ENCODE assay signal across 37 cellular contexts in genomic region chr2:200107818-200108217, GRCh38.
DNase-seq lines count a peak whose midpoint lies in the region; ATAC-seq, FAIRE-seq and TF ChIP-seq lines count a peak whose summit lies in the region.
"Had no signal": no experiment of that assay in that cellular context is flagged by ENCODE, and none has a peak within 500 bp of the region (broad histone marks: within the 10 kb centered on the region; RNA-seq: fewer than 3 reads in every experiment).

No MANE protein-coding gene starts in this region.

- TF ChIP-seq POLR2A in K562 (conservative IDR thresholded peaks at IDR 0.05) (no peak), H1 (IDR thresholded peaks at IDR 0.05; ENCODE audit: control extremely low read depth in 1 of 2, low read depth in 2 of 2, low read length in 2 of 2) (no peak)

- no peak for TF ChIP-seq RAD21 in K562 (CRISPR knock-in tag; conservative IDR thresholded peaks at IDR 0.05 in 1 of 2, IDR thresholded peaks at IDR 0.05 in 1 of 2)
- no peak for TF ChIP-seq RAD21 in H1 (IDR thresholded peaks at IDR 0.05 in 1 of 2, conservative IDR thresholded peaks at IDR 0.05 in 1 of 2; ENCODE audit: low read depth in 2 of 2, low read length in 2 of 2)

- no peaks in the 10 kb centered on the region for H3K4me1 Mint-ChIP-seq in effector memory CD8-positive, alpha-beta T cell (ENCODE audit: low read depth in 2 of 2)
- H3K4me1 Mint-ChIP-seq: B cell; CD14-positive monocyte; CD4-positive, alpha-beta memory T cell; CD4-positive, CD25-positive, alpha-beta regulatory T cell; CD8-positive, alpha-beta memory T cell had no signal

- H2AK5ac ChIP-seq in H1 (ENCODE audit: low read depth, low read length) = no peak overlapping the region
- no peak overlapping the region for H2AK5ac ChIP-seq in trophoblast cell (ENCODE audit: low read length)

- H2BK5ac ChIP-seq in H1 (ENCODE audit: low read depth, low read length) (no peak overlapping the region), trophoblast cell (ENCODE audit: low read depth, low read length, poor library complexity) (no peak overlapping the region)

- H2AFZ ChIP-seq in K562 (ENCODE audit: low read depth, low read length) = no peak overlapping the region
- H2AFZ ChIP-seq in H1 (ENCODE audit: low read length) = peak overlapping the region; percentile 6; the same call in 1 of the 2 replicates
- H2AFZ ChIP-seq in trophoblast cell (ENCODE audit: insufficient read depth, low read length, poor library complexity) = no peak overlapping the region

- BruUV-seq in K562 (replicated peaks; lab: Mats Ljungman, UMichigan) = no TSS peak

- H4K12ac ChIP-seq in trophoblast cell (ENCODE audit: low read depth, low read length) = no peak overlapping the region

- H3K79me1 ChIP-seq in H1 (ENCODE audit: low read depth, low read length) (no peaks in the 10 kb centered on the region), trophoblast cell (ENCODE audit: low read length) (peaks cover 4% of the 10 kb centered on the region)

- H3K27ac ChIP-seq in K562 (ENCODE audit: extremely low read depth, low read depth, low read length) (no peak overlapping the region), H1 (ENCODE audit: low read depth, low read length) (no peak overlapping the region), trophoblast cell (ENCODE audit: low read depth, low read length) (no peak overlapping the region)
- H3K27ac ChIP-seq: 22Rv1; A549; BLaER1; BLaER1 treated with 17β-estradiol and CSF1 and Interleukin-3, amounts not matched to agents 10 nM and 100 nM; C4-2B had no signal

- H3K79me2 ChIP-seq in K562 (ENCODE audit: control insufficient read depth, insufficient read depth, low read length) (no peaks in the 10 kb centered on the region), H1 (ENCODE audit: control insufficient read depth in 1 of 2, insufficient read depth in 2 of 2, low read length in 2 of 2) (no peaks in the 10 kb centered on the region), trophoblast cell (ENCODE audit: control insufficient read depth, insufficient read depth, low read length, poor library complexity) (no peaks in the 10 kb centered on the region)

- H3K27me3 ChIP-seq in K562 (ENCODE audit: control insufficient read depth in 2 of 2, insufficient read depth in 2 of 2, low read length in 2 of 2) (no peaks in the 10 kb centered on the region), bronchial epithelial cell (ENCODE audit: control insufficient read depth, insufficient read depth, low read length) (no peaks in the 10 kb centered on the region), H1 (replicated peaks in 1 of 4; ENCODE audit: control insufficient read depth in 3 of 4, extremely low read depth in 1 of 4, insufficient read depth in 3 of 4, low read length in 3 of 4) (no peaks in the 10 kb centered on the region), trophoblast cell (ENCODE audit: insufficient read depth, low read length) (no peaks in the 10 kb centered on the region)
- H3K27me3 ChIP-seq: BE2C; BLaER1; BLaER1 treated with 17β-estradiol and CSF1 and Interleukin-3, amounts not matched to agents 10 nM and 100 nM had no signal

- H3K4me1 ChIP-seq in K562 (replicated peaks in 1 of 2; ENCODE audit: control insufficient read depth in 2 of 2, insufficient read depth in 2 of 2, low read length in 2 of 2) (no peaks in the 10 kb centered on the region; a peak in 1 of 5 replicates), H1 (replicated peaks in 1 of 4; ENCODE audit: control insufficient read depth in 3 of 4, insufficient read depth in 4 of 4, low read length in 3 of 4) (no peaks in the 10 kb centered on the region), trophoblast cell (ENCODE audit: control insufficient read depth in 1 of 2, insufficient read depth in 2 of 2, low read length in 2 of 2) (peaks cover 2 to 5% of the 10 kb centered on the region in 2 experiments)
- H3K4me1 ChIP-seq: A549; BLaER1 treated with 17β-estradiol and CSF1 and Interleukin-3, amounts not matched to agents 10 nM and 100 nM; Caco-2 had no signal

- no peak overlapping the region for H2BK120ac ChIP-seq in H1 (replicated peaks; ENCODE audit: low read depth, low read length)
- H2BK120ac ChIP-seq in trophoblast cell (ENCODE audit: insufficient read depth, low read length, poor library complexity) = peak overlapping the region; percentile 10

- POLR2A ChIA-PET in K562 (lab: Yijun Ruan, JAX) (no interaction called here), H1 (lab: Charles Lee; ENCODE audit: partially characterized antibody) (no interaction called here)

- H3K4ac ChIP-seq in H1 (replicated peaks; ENCODE audit: insufficient read length, low read depth, low read length) (no peak overlapping the region), trophoblast cell (ENCODE audit: low read depth, low read length) (no peak overlapping the region)

- H3K9me3 Mint-ChIP-seq in effector memory CD8-positive, alpha-beta T cell = no peaks in the 10 kb centered on the region
- H3K9me3 Mint-ChIP-seq: CD4-positive, alpha-beta T cell; CD8-positive, alpha-beta memory T cell; CD8-positive, alpha-beta T cell had no signal

- ATAC-seq in K562 (no peak), HG03175 (IDR thresholded peaks at IDR 0.05; ENCODE audit: unreplicated experiment) (no peak), GM19328 (IDR thresholded peaks at IDR 0.05; ENCODE audit: unreplicated experiment) (no peak)
- no peak for ATAC-seq in effector memory CD8-positive, alpha-beta T cell (replicated peaks)
- ATAC-seq: A549; CD8-positive, alpha-beta T cell had no signal

- H3K56ac ChIP-seq in H1 (replicated peaks; ENCODE audit: insufficient read length, low read depth, low read length) = no peak overlapping the region

- 29% methylated on average over 1 of the region's 1 CpG for WGBS in K562 (ENCODE audit: insufficient coverage, low coverage, missing lambda C conversion rate)
- 81% methylated on average over 1 of the region's 1 CpG; no CpG with 5 or more reads in 1 of the 2 experiments for WGBS in H1 (ENCODE audit: extremely low coverage in 1 of 2, insufficient coverage in 1 of 2, insufficient read length in 1 of 2, insufficient replicate concordance in 2 of 2, low coverage in 1 of 2, low lambda C conversion rate in 2 of 2, missing lambda C conversion rate in 1 of 2), 2 experiments
- WGBS in trophoblast cell (ENCODE audit: extremely low coverage, insufficient coverage, insufficient read length) = no CpG with 5 or more reads among the region's 1 CpG

- no peak overlapping the region for H3K27ac Mint-ChIP-seq in effector memory CD8-positive, alpha-beta T cell
- H3K27ac Mint-ChIP-seq: B cell; CD4-positive, alpha-beta memory T cell; CD4-positive, alpha-beta T cell; CD4-positive, CD25-positive, alpha-beta regulatory T cell; CD8-positive, alpha-beta memory T cell; CD8-positive, alpha-beta T cell had no signal

- no peaks in the 10 kb centered on the region for H4K20me1 ChIP-seq in K562 (replicated peaks; ENCODE audit: control insufficient read depth, insufficient read depth, low read length)
- H4K20me1 ChIP-seq in H1 (replicated peaks in 1 of 2; ENCODE audit: control insufficient read depth in 1 of 2, insufficient read depth in 2 of 2, low read length in 2 of 2) = no peaks in the 10 kb centered on the region
- H4K20me1 ChIP-seq: BLaER1; BLaER1 treated with 17β-estradiol and CSF1 and Interleukin-3, amounts not matched to agents 10 nM and 100 nM had no signal

- H3K23ac ChIP-seq in H1 (ENCODE audit: insufficient read length) (no peak overlapping the region), trophoblast cell (ENCODE audit: low read length) (no peak overlapping the region)

- no peak overlapping the region for H3K4me3 Mint-ChIP-seq in effector memory CD8-positive, alpha-beta T cell
- H3K4me3 Mint-ChIP-seq: B cell; CD14-positive monocyte; CD4-positive, alpha-beta memory T cell; CD4-positive, alpha-beta T cell; CD4-positive, CD25-positive, alpha-beta regulatory T cell; CD8-positive, alpha-beta memory T cell; CD8-positive, alpha-beta T cell had no signal

- no peak overlapping the region for H2BK12ac ChIP-seq in H1 (ENCODE audit: low read depth, low read length)
- H2BK12ac ChIP-seq in trophoblast cell (ENCODE audit: low read length) = no peak overlapping the region

- H4K91ac ChIP-seq in H1 (replicated peaks; ENCODE audit: insufficient read length, low read length) (no peak overlapping the region), trophoblast cell (ENCODE audit: low read depth, low read length) (peak overlapping the region; percentile 4)

- H3K9me3 ChIP-seq in K562 (replicated peaks; ENCODE audit: control insufficient read depth, insufficient read depth, low read depth, low read length) (no peaks in the 10 kb centered on the region), H1 (ENCODE audit: insufficient read depth in 2 of 2, low read depth in 1 of 2, low read length in 1 of 2) (no peaks in the 10 kb centered on the region), trophoblast cell (ENCODE audit: insufficient read depth, low read depth, low read length) (no peaks in the 10 kb centered on the region)
- H3K9me3 ChIP-seq: A549; BE2C; BLaER1; BLaER1 treated with 17β-estradiol and CSF1 and Interleukin-3, amounts not matched to agents 10 nM and 100 nM; Caco-2 had no signal

- H3K9me1 ChIP-seq in K562 (ENCODE audit: control insufficient read depth, insufficient read depth, low read length) = no peaks in the 10 kb centered on the region

- TF ChIP-seq CTCF in K562 (IDR thresholded peaks at IDR 0.05 in 2 of 3, conservative IDR thresholded peaks at IDR 0.05 in 1 of 3; ENCODE audit: insufficient read depth in 2 of 3, low read depth in 1 of 3, low read length in 3 of 3) (no peak), bronchial epithelial cell (IDR thresholded peaks at IDR 0.05; ENCODE audit: insufficient read depth, low read length, severe bottlenecking) (no peak), H1 (IDR thresholded peaks at IDR 0.05; ENCODE audit: control extremely low read depth in 1 of 3, insufficient read depth in 1 of 3, low read depth in 1 of 3, low read length in 3 of 3) (no peak)

- intact Hi-C loops in K562 (cut with micrococcal nuclease) = no loop called here

- H2BK15ac ChIP-seq in H1 (ENCODE audit: low read length) = no peak overlapping the region

- H3K23me2 ChIP-seq in H1 (ENCODE audit: low read depth, low read length) = no peaks in the 10 kb centered on the region

- H3K27me3 Mint-ChIP-seq in effector memory CD8-positive, alpha-beta T cell = peaks cover 32 to 54% of the 10 kb centered on the region in 2 donors

- H3K4me2 ChIP-seq in K562 (ENCODE audit: insufficient read depth, low read length) (no peak overlapping the region), H1 (ENCODE audit: insufficient read depth in 1 of 2, low read depth in 2 of 2, low read length in 2 of 2) (no peak overlapping the region), trophoblast cell (ENCODE audit: low read length) (no peak overlapping the region)
- H3K4me2 ChIP-seq: A549; BLaER1; BLaER1 treated with 17β-estradiol and CSF1 and Interleukin-3, amounts not matched to agents 10 nM and 100 nM had no signal

- no peaks in the 10 kb centered on the region for H3K36me3 ChIP-seq in K562 (ENCODE audit: control insufficient read depth, insufficient read depth, low read length)
- no peaks in the 10 kb centered on the region for H3K36me3 ChIP-seq in bronchial epithelial cell (ENCODE audit: control insufficient read depth, insufficient read depth, low read length)
- H3K36me3 ChIP-seq in H1 (ENCODE audit: control insufficient read depth in 2 of 4, insufficient read depth in 4 of 4, low read length in 3 of 4) = no peaks in the 10 kb centered on the region
- no peaks in the 10 kb centered on the region for H3K36me3 ChIP-seq in trophoblast cell (ENCODE audit: control insufficient read depth in 1 of 2, insufficient read depth in 2 of 2, low read length in 2 of 2)
- H3K36me3 ChIP-seq: BE2C; BLaER1; BLaER1 treated with 17β-estradiol and CSF1 and Interleukin-3, amounts not matched to agents 10 nM and 100 nM had no signal

- DNase-seq in K562 (ENCODE audit: extremely low read depth in 1 of 4, low spot score in 3 of 4) (no peak), bronchial epithelial cell (ENCODE audit: low read depth) (no peak), H1 (ENCODE audit: low read depth in 1 of 2, low spot score in 2 of 2) (no peak), trophoblast cell (peak; percentile 18 to 73)
- DNase-seq in effector memory CD8-positive, alpha-beta T cell = no peak
- DNase-seq in activated naive CD4-positive, alpha-beta T cell treated with Interleukin-2 at 50 U/mL for 16 hours = no peak
- DNase-seq: 8988T; ACHN; AML-193; BE2C; C1 segment of cervical spinal cord; Caco-2; Calu3; CD4-positive, alpha-beta memory T cell; CD4-positive, alpha-beta T cell; CD4-positive, CD25-positive, alpha-beta regulatory T cell; CD8-positive, alpha-beta memory T cell; CD8-positive, alpha-beta T cell; COR-L47; DMS 273 treated with DMSO at 0.1 percent for 48 hours; DMS153; DMS53; DMS79; DMS79 treated with DMSO at 0.1 percent for 48 hours; DND-41; EL had no signal

- H4K5ac ChIP-seq in H1 (ENCODE audit: insufficient read length, low read depth, low read length) = no peak overlapping the region

- CTCF ChIA-PET in K562 (lab: Yijun Ruan, JAX; ENCODE audit: low intra/inter-chr PET ratio) = no interaction called here
- CTCF ChIA-PET in H1 (lab: Charles Lee; ENCODE audit: partially characterized antibody) = interaction anchor here (1.0 kb wide), 1 partner anchor 33 kb away, joined by 3 read pairs; no protein-coding TSS in a partner anchor

- H3K18ac ChIP-seq in H1 (ENCODE audit: extremely low read depth, low read length) = no peak overlapping the region
- no peak overlapping the region for H3K18ac ChIP-seq in trophoblast cell (ENCODE audit: low read length)

- H4K8ac ChIP-seq in H1 (ENCODE audit: extremely low read depth, insufficient read depth, low read length) = no peak overlapping the region
- H4K8ac ChIP-seq in trophoblast cell (ENCODE audit: low read depth, low read length) = no peak overlapping the region

- H3K14ac ChIP-seq in H1 (ENCODE audit: insufficient read length) = no peak overlapping the region
- no peak overlapping the region for H3K14ac ChIP-seq in trophoblast cell (ENCODE audit: low read length)

- H3K9ac ChIP-seq in K562 (ENCODE audit: insufficient read depth in 1 of 2, low read depth in 2 of 2, low read length in 2 of 2) (no peak overlapping the region), H1 (replicated peaks in 1 of 4; ENCODE audit: extremely low read depth in 1 of 4, low read depth in 3 of 4, low read length in 3 of 4) (no peak overlapping the region), trophoblast cell (ENCODE audit: low read length) (no peak overlapping the region)
- H3K9ac ChIP-seq: BLaER1; BLaER1 treated with 17β-estradiol and CSF1 and Interleukin-3, amounts not matched to agents 10 nM and 100 nM had no signal

- H3K4me3 ChIP-seq in K562 (no peak overlapping the region), bronchial epithelial cell (ENCODE audit: low read depth, low read length) (no peak overlapping the region), H1 (ENCODE audit: extremely low read depth in 1 of 4, insufficient read depth in 2 of 4, low read depth in 3 of 4, low read length in 4 of 4) (no peak overlapping the region), trophoblast cell (ENCODE audit: low read depth, low read length) (no peak overlapping the region)
- H3K4me3 ChIP-seq: A549; BLaER1; BLaER1 treated with 17β-estradiol and CSF1 and Interleukin-3, amounts not matched to agents 10 nM and 100 nM had no signal

- in situ Hi-C loops in K562 (cut with MboI) = no loop called here

- no peaks in the 10 kb centered on the region for H3K36me3 Mint-ChIP-seq in effector memory CD8-positive, alpha-beta T cell (ENCODE audit: insufficient read depth)
- H3K36me3 Mint-ChIP-seq: CD14-positive monocyte; CD4-positive, alpha-beta memory T cell; CD4-positive, CD25-positive, alpha-beta regulatory T cell; CD8-positive, alpha-beta memory T cell; CD8-positive, alpha-beta T cell had no signal

- no peak overlapping the region for H2BK20ac ChIP-seq in H1 (ENCODE audit: low read length)

- no peak for TF ChIP-seq EP300 in K562 (IDR thresholded peaks at IDR 0.05; ENCODE audit: low read length)
- TF ChIP-seq EP300 in H1 (IDR thresholded peaks at IDR 0.05; ENCODE audit: borderline replicate concordance in 1 of 2, low read depth in 2 of 2, low read length in 2 of 2) = no peak

- FAIRE-seq in K562 (lab: Jason Lieb, UNC) = no peak
- FAIRE-seq in bronchial epithelial cell (lab: Jason Lieb, UNC) = peak; percentile 81
- no peak for FAIRE-seq in H1 (lab: Jason Lieb, UNC)
- FAIRE-seq: A204.1, A549, D721Med had no signal

Comparison
In these comparisons a context has a peak if more than half of its experiments do, and no peak if none do; other contexts are left out.
1. DNase-seq: peak in trophoblast cell (2 of 2); none in K562 (0 of 4), bronchial epithelial cell (single experiment), H1 (0 of 2), effector memory CD8-positive, alpha-beta T cell (0 of 3) and activated naive CD4-positive, alpha-beta T cell treated with Interleukin-2 at 50 U/mL for 16 hours (single experiment).